28 cellular contexts compared by ENCODE assay signal in genomic region chr4:28787947-28788346, GRCh38.
"Had no signal": no experiment of that assay in that cellular context is flagged by ENCODE, and none has a peak within 500 bp of the region (broad histone marks: within the 10 kb centered on the region; RNA-seq: fewer than 3 reads in every experiment).

No MANE protein-coding gene starts in this region.

- H3K9me3 Mint-ChIP-seq: activated T-helper 1 cell treated with anti-CD3 and anti-CD28 coated beads, Interleukin-12 subunit alpha, Interleukin-12 subunit beta, Interleukin-2, Interleukin-4 antibody, amounts not matched to agents 30 ng/mL and 10 ng/mL and 1 ng/mL, durations not matched to agents 14 hours and 24 hours and 36 hours; brain had no signal

- H3K4me1 ChIP-seq: ascending aorta, breast epithelium, colonic mucosa, esophagus squamous epithelium, gastroesophageal sphincter had no signal

- H3K4me1 Mint-ChIP-seq: activated CD4-positive, alpha-beta T cell treated with anti-CD3 and anti-CD28 coated beads for 36 hours; activated CD4-positive, alpha-beta T cell treated with anti-CD3 and anti-CD28 coated beads, Interleukin-2, amount 10 ng/mL, durations not matched to agents 24 days and 14 days; activated CD8-positive, alpha-beta memory T cell treated with anti-CD3 and anti-CD28 coated beads, Interleukin-2, amount 10 ng/mL, durations not matched to agents 7 days and 5 days; activated naive CD4-positive, alpha-beta T cell treated with anti-CD3 and anti-CD28 coated beads, Interleukin-2, amount 10 ng/mL, durations not matched to agents 7 days and 5 days; activated naive CD8-positive, alpha-beta T cell treated with anti-CD3 and anti-CD28 coated beads, Interleukin-2, amount 10 ng/mL, durations not matched to agents 7 days and 5 days; brain had no signal

- H3K4me3 ChIP-seq: ascending aorta, breast epithelium, cardiac muscle cell, colonic mucosa, esophagus squamous epithelium, gastroesophageal sphincter had no signal

- H3K27ac ChIP-seq: ascending aorta, breast epithelium, cardiac muscle cell, colonic mucosa, epithelial cell of prostate, esophagus squamous epithelium, gastroesophageal sphincter had no signal

- H3K36me3 Mint-ChIP-seq: activated CD4-positive, alpha-beta memory T cell treated with anti-CD3 and anti-CD28 coated beads for 36 hours; activated CD8-positive, alpha-beta memory T cell treated with anti-CD3 and anti-CD28 coated beads, Interleukin-2, amount 10 ng/mL, durations not matched to agents 7 days and 5 days; activated naive CD4-positive, alpha-beta T cell treated with anti-CD3 and anti-CD28 coated beads, Interleukin-2, amount 10 ng/mL, durations not matched to agents 7 days and 5 days; activated naive CD4-positive, alpha-beta T cell treated with anti-CD3 and anti-CD28 coated beads, Interleukin-2, amount 50 U/mL, for 72 hours; activated naive CD8-positive, alpha-beta T cell treated with anti-CD3 and anti-CD28 coated beads, Interleukin-2, amount 10 ng/mL, durations not matched to agents 7 days and 5 days; brain had no signal

- H3K4me3 Mint-ChIP-seq: activated CD4-positive, alpha-beta memory T cell treated with anti-CD3 and anti-CD28 coated beads for 36 hours; activated CD4-positive, alpha-beta T cell treated with anti-CD3 and anti-CD28 coated beads for 36 hours; activated CD4-positive, alpha-beta T cell treated with anti-CD3 and anti-CD28 coated beads, Interleukin-2, amount 10 ng/mL, durations not matched to agents 24 days and 14 days; activated CD8-positive, alpha-beta memory T cell treated with anti-CD3 and anti-CD28 coated beads, Interleukin-2, amount 10 ng/mL, durations not matched to agents 7 days and 5 days; activated CD8-positive, alpha-beta T cell treated with anti-CD3 and anti-CD28 coated beads, Interleukin-2, amount 10 ng/mL, durations not matched to agents 7 days and 5 days; activated naive CD4-positive, alpha-beta T cell treated with anti-CD3 and anti-CD28 coated beads, Interleukin-2, amount 10 ng/mL, durations not matched to agents 7 days and 5 days; activated naive CD8-positive, alpha-beta T cell treated with anti-CD3 and anti-CD28 coated beads, Interleukin-2, amount 10 ng/mL, durations not matched to agents 7 days and 5 days; activated T-helper 1 cell treated with anti-CD3 and anti-CD28 coated beads, Interleukin-12 subunit alpha, Interleukin-12 subunit beta, Interleukin-2, Interleukin-4 antibody, amounts not matched to agents 30 ng/mL and 10 ng/mL and 1 ng/mL, durations not matched to agents 14 hours and 24 hours and 36 hours; brain had no signal

- H3K27me3 ChIP-seq: ascending aorta, breast epithelium, cardiac muscle cell, colonic mucosa, esophagus squamous epithelium, gastroesophageal sphincter had no signal

- DNase-seq: activated CD4-positive, alpha-beta memory T cell treated with anti-CD3 and anti-CD28 coated beads for 36 hours; activated CD4-positive, alpha-beta T cell treated with anti-CD3 and anti-CD28 coated beads for 36 hours; activated CD4-positive, alpha-beta T cell treated with anti-CD3 and anti-CD28 coated beads, Interleukin-2, amount 10 ng/mL, durations not matched to agents 24 days and 14 days; activated CD4-positive, CD25-positive, alpha-beta regulatory T cell; activated CD4-positive, CD25-positive, alpha-beta regulatory T cell treated with anti-CD3 and anti-CD28 coated beads, Interleukin-2, amount 50 U/mL, for 72 hours; activated CD8-positive, alpha-beta memory T cell treated with anti-CD3 and anti-CD28 coated beads, Interleukin-2, amount 10 ng/mL, durations not matched to agents 7 days and 5 days; activated CD8-positive, alpha-beta memory T cell treated with anti-CD3 and anti-CD28 coated beads, Interleukin-2, amount 50 U/mL, for 4 hours; activated CD8-positive, alpha-beta T cell treated with anti-CD3 and anti-CD28 coated beads, Interleukin-2, amount 10 ng/mL, durations not matched to agents 7 days and 5 days; activated effector memory CD4-positive, alpha-beta T cell treated with anti-CD3 and anti-CD28 coated beads, Interleukin-2, amount 50 U/mL, for 16 hours; activated naive CD4-positive, alpha-beta T cell treated with anti-CD3 and anti-CD28 coated beads, Interleukin-2, amount 10 ng/mL, durations not matched to agents 7 days and 5 days; activated naive CD8-positive, alpha-beta T cell treated with anti-CD3 and anti-CD28 coated beads, Interleukin-2, amount 10 ng/mL, durations not matched to agents 7 days and 5 days; activated T-cell treated with anti-CD3 and anti-CD28 coated beads, Interleukin-2, amount 50 U/mL, for 1 hour; activated T-cell treated with anti-CD3 and anti-CD28 coated beads, Interleukin-2, amount 50 U/mL, for 48 hours; central memory CD4-positive, alpha-beta T cell; cerebellar nuclear complex; colonic mucosa; effector CD8-positive, alpha-beta T cell; esophagus squamous epithelium; T-helper 2 cell had no signal

- H3K27ac Mint-ChIP-seq: activated CD4-positive, alpha-beta memory T cell treated with anti-CD3 and anti-CD28 coated beads for 36 hours; activated CD4-positive, alpha-beta T cell treated with anti-CD3 and anti-CD28 coated beads for 36 hours; activated CD4-positive, alpha-beta T cell treated with anti-CD3 and anti-CD28 coated beads, Interleukin-2, amount 10 ng/mL, durations not matched to agents 24 days and 14 days; activated CD8-positive, alpha-beta memory T cell treated with anti-CD3 and anti-CD28 coated beads, Interleukin-2, amount 10 ng/mL, durations not matched to agents 7 days and 5 days; activated CD8-positive, alpha-beta T cell treated with anti-CD3 and anti-CD28 coated beads, Interleukin-2, amount 10 ng/mL, durations not matched to agents 7 days and 5 days; activated naive CD4-positive, alpha-beta T cell treated with anti-CD3 and anti-CD28 coated beads, Interleukin-2, amount 10 ng/mL, durations not matched to agents 7 days and 5 days; activated naive CD4-positive, alpha-beta T cell treated with anti-CD3 and anti-CD28 coated beads, Interleukin-2, amount 50 U/mL, for 72 hours; activated naive CD8-positive, alpha-beta T cell treated with anti-CD3 and anti-CD28 coated beads, Interleukin-2, amount 10 ng/mL, durations not matched to agents 7 days and 5 days; activated T-helper 1 cell treated with anti-CD3 and anti-CD28 coated beads, Interleukin-12 subunit alpha, Interleukin-12 subunit beta, Interleukin-2, Interleukin-4 antibody, amounts not matched to agents 30 ng/mL and 10 ng/mL and 1 ng/mL, durations not matched to agents 14 hours and 24 hours and 36 hours; activated T-helper 2 cell treated with anti-CD3 and anti-CD28 coated beads, Interferon-gamma antibody, Interleukin-2, Interleukin-4, amounts not matched to agents 10 μg/mL and 5 μg/mL and 100 μg/mL, durations not matched to agents 14 hours and 24 hours and 36 hours had no signal

- H3K27me3 Mint-ChIP-seq: activated CD4-positive, alpha-beta memory T cell treated with anti-CD3 and anti-CD28 coated beads for 36 hours; activated CD4-positive, alpha-beta T cell treated with anti-CD3 and anti-CD28 coated beads for 36 hours; activated CD4-positive, alpha-beta T cell treated with anti-CD3 and anti-CD28 coated beads, Interleukin-2, amount 10 ng/mL, durations not matched to agents 24 days and 14 days; activated CD8-positive, alpha-beta memory T cell treated with anti-CD3 and anti-CD28 coated beads, Interleukin-2, amount 10 ng/mL, durations not matched to agents 7 days and 5 days; activated naive CD4-positive, alpha-beta T cell treated with anti-CD3 and anti-CD28 coated beads, Interleukin-2, amount 10 ng/mL, durations not matched to agents 7 days and 5 days; activated naive CD8-positive, alpha-beta T cell treated with anti-CD3 and anti-CD28 coated beads, Interleukin-2, amount 10 ng/mL, durations not matched to agents 7 days and 5 days had no signal

- ATAC-seq: activated CD4-positive, alpha-beta T cell treated with anti-CD3 and anti-CD28 coated beads for 36 hours; activated CD8-positive, alpha-beta memory T cell treated with anti-CD3 and anti-CD28 coated beads, Interleukin-2, amount 10 ng/mL, durations not matched to agents 7 days and 5 days; activated CD8-positive, alpha-beta T cell treated with anti-CD3 and anti-CD28 coated beads, Interleukin-2, amount 10 ng/mL, durations not matched to agents 7 days and 5 days; activated naive CD4-positive, alpha-beta T cell treated with anti-CD3 and anti-CD28 coated beads, Interleukin-2, amount 50 U/mL, for 72 hours; gastroesophageal sphincter had no signal

- H3K9me3 ChIP-seq: ascending aorta, breast epithelium, colonic mucosa, gastroesophageal sphincter had no signal

- H3K36me3 ChIP-seq: ascending aorta, cardiac muscle cell, colonic mucosa, esophagus squamous epithelium, gastroesophageal sphincter had no signal
